30 cellular contexts compared by ENCODE assay signal in the genomic region with DNA sequence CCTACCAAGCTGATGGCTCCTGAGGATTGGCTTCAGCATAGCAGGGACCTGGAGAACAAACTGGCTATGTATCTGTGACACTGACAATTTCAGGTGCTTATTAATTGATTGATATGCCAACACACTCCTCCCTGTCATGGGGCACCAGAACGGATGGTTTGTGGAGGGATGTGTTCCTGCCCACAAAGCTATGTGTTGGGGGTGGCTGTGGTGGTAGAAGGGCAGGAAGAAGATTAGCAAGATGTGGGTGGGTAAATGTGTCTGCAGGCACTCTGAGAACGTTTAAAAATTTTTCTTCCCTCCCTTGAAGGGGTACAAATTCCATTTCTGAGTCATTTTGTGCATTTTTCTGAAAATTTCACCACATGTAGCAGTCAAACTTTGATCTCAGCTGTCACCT. TPM values are rescaled to one million over a fixed set of nuclear protein-coding genes. Genes with fewer than 3 reads are reported as not detected.
DNase-seq lines count a peak whose midpoint lies in the region; ATAC-seq, FAIRE-seq and TF ChIP-seq lines count a peak whose summit lies in the region.
"Had no signal": no experiment of that assay in that cellular context is flagged by ENCODE, and none has a peak within 500 bp of the region (broad histone marks: within the 10 kb centered on the region; RNA-seq: fewer than 3 reads in every experiment).

No MANE protein-coding gene starts in this region.

- H4K8ac ChIP-seq in trophoblast cell (ENCODE audit: low read depth, low read length), result no peak overlapping the region

- no peaks in the 10 kb centered on the region for H3K79me1 ChIP-seq in trophoblast cell (ENCODE audit: low read length)

- ATAC-seq in activated CD8-positive, alpha-beta memory T cell treated with anti-CD3 and anti-CD28 coated beads, Interleukin-2, amount 10 ng/mL, durations not matched to agents 7 days and 5 days, result peak; percentile 36
- peak; percentile 60 for ATAC-seq in activated naive CD8-positive, alpha-beta T cell treated with anti-CD3 and anti-CD28 coated beads, Interleukin-2, amount 10 ng/mL, durations not matched to agents 7 days and 5 days (ENCODE audit: low read depth)
- peak; percentile 88 for ATAC-seq in stimulated activated naive CD8-positive, alpha-beta T cell treated with anti-CD3 and anti-CD28 coated beads, Interleukin-15, Interleukin-2, amounts not matched to agents 100 U/mL and 50 U/mL, for 24 hours
- ATAC-seq: gastroesophageal sphincter; lower lobe of right lung; naive thymus-derived CD4-positive, alpha-beta T cell; psoas muscle; stimulated activated memory B cell treated with anti-CD40 and anti-IgM and Interleukin-4, amounts not matched to agents 10 μg/mL and 1 μg/mL and 100 μg/mL, for 72 hours; upper lobe of right lung had no signal

- no peak for TF ChIP-seq POLR2A in GM12891 (IDR thresholded peaks at IDR 0.05; ENCODE audit: low read depth, low read length)

- no peak overlapping the region for H3K14ac ChIP-seq in trophoblast cell (ENCODE audit: low read length)

- H4K12ac ChIP-seq in trophoblast cell (ENCODE audit: low read depth, low read length), result no peak overlapping the region

- no peak overlapping the region for H3K23ac ChIP-seq in trophoblast cell (ENCODE audit: low read length)

- H3K4me3 ChIP-seq in trophoblast cell (ENCODE audit: low read depth, low read length), result no peak overlapping the region
- H3K4me3 ChIP-seq: breast epithelium, gastroesophageal sphincter, lower lobe of right lung, Peyer's patch, psoas muscle, suprapubic skin, upper lobe of right lung had no signal

- H3K27me3 Mint-ChIP-seq in activated CD8-positive, alpha-beta memory T cell treated with anti-CD3 and anti-CD28 coated beads, Interleukin-2, amount 10 ng/mL, durations not matched to agents 7 days and 5 days, result no peaks in the 10 kb centered on the region
- no peaks in the 10 kb centered on the region for H3K27me3 Mint-ChIP-seq in T-helper 2 cell treated with Interferon-gamma antibody and Interleukin-4, amounts not matched to agents 5 μg/mL and 100 μg/mL, for 36 hours (ENCODE audit: low read depth)
- H3K27me3 Mint-ChIP-seq in activated naive CD8-positive, alpha-beta T cell treated with anti-CD3 and anti-CD28 coated beads, Interleukin-2, amount 10 ng/mL, durations not matched to agents 7 days and 5 days, result no peaks in the 10 kb centered on the region
- H3K27me3 Mint-ChIP-seq: CD4-positive, alpha-beta T cell; naive thymus-derived CD4-positive, alpha-beta T cell had no signal

- no peak overlapping the region for H3K9ac ChIP-seq in trophoblast cell (ENCODE audit: low read length)

- no peaks in the 10 kb centered on the region for H3K79me2 ChIP-seq in trophoblast cell (ENCODE audit: control insufficient read depth, insufficient read depth, low read length, poor library complexity)

- H4K91ac ChIP-seq in trophoblast cell (ENCODE audit: low read depth, low read length), result no peak overlapping the region

- CTCF ChIA-PET in activated CD8-positive, alpha-beta memory T cell treated with anti-CD3 and anti-CD28 coated beads, Interleukin-2, amount 10 ng/mL, durations not matched to agents 7 days and 5 days (lab: Charles Lee), result no interaction called here

- no peak overlapping the region for H3K27ac ChIP-seq in trophoblast cell (ENCODE audit: low read depth, low read length)
- H3K27ac ChIP-seq: breast epithelium, gastroesophageal sphincter, lower lobe of right lung, Peyer's patch, psoas muscle, suprapubic skin, upper lobe of right lung had no signal

- no peaks in the 10 kb centered on the region for H3K9me3 ChIP-seq in trophoblast cell (ENCODE audit: insufficient read depth, low read depth, low read length)
- H3K9me3 ChIP-seq: breast epithelium, gastroesophageal sphincter, lower lobe of right lung, Peyer's patch, psoas muscle, suprapubic skin, upper lobe of right lung had no signal

- peaks cover 21% of the 10 kb centered on the region for H3K4me1 Mint-ChIP-seq in activated CD8-positive, alpha-beta memory T cell treated with anti-CD3 and anti-CD28 coated beads, Interleukin-2, amount 10 ng/mL, durations not matched to agents 7 days and 5 days
- peaks cover 11% of the 10 kb centered on the region for H3K4me1 Mint-ChIP-seq in T-helper 2 cell treated with Interferon-gamma antibody and Interleukin-4, amounts not matched to agents 5 μg/mL and 100 μg/mL, for 36 hours (ENCODE audit: low read depth)
- peaks cover 31% of the 10 kb centered on the region for H3K4me1 Mint-ChIP-seq in activated naive CD8-positive, alpha-beta T cell treated with anti-CD3 and anti-CD28 coated beads, Interleukin-2, amount 10 ng/mL, durations not matched to agents 7 days and 5 days
- H3K4me1 Mint-ChIP-seq: stimulated activated memory B cell treated with anti-CD40 and anti-IgM and Interleukin-4, amounts not matched to agents 10 μg/mL and 1 μg/mL and 100 μg/mL, for 72 hours had no signal

- no peak overlapping the region for H3K18ac ChIP-seq in trophoblast cell (ENCODE audit: low read length)

- no peak overlapping the region for H3K4me3 Mint-ChIP-seq in activated CD8-positive, alpha-beta memory T cell treated with anti-CD3 and anti-CD28 coated beads, Interleukin-2, amount 10 ng/mL, durations not matched to agents 7 days and 5 days
- no peak overlapping the region for H3K4me3 Mint-ChIP-seq in T-helper 2 cell treated with Interferon-gamma antibody and Interleukin-4, amounts not matched to agents 5 μg/mL and 100 μg/mL, for 36 hours
- peak overlapping the region; percentile 55 for H3K4me3 Mint-ChIP-seq in activated naive CD8-positive, alpha-beta T cell treated with anti-CD3 and anti-CD28 coated beads, Interleukin-2, amount 10 ng/mL, durations not matched to agents 7 days and 5 days
- H3K4me3 Mint-ChIP-seq: CD4-positive, alpha-beta T cell; HFFc6; stimulated activated memory B cell treated with anti-CD40 and anti-IgM and Interleukin-4, amounts not matched to agents 10 μg/mL and 1 μg/mL and 100 μg/mL, for 72 hours had no signal

- H3K9me3 Mint-ChIP-seq in activated CD8-positive, alpha-beta memory T cell treated with anti-CD3 and anti-CD28 coated beads, Interleukin-2, amount 10 ng/mL, durations not matched to agents 7 days and 5 days (ENCODE audit: low read depth), result no peaks in the 10 kb centered on the region
- no peaks in the 10 kb centered on the region for H3K9me3 Mint-ChIP-seq in T-helper 2 cell treated with Interferon-gamma antibody and Interleukin-4, amounts not matched to agents 5 μg/mL and 100 μg/mL, for 36 hours
- no peaks in the 10 kb centered on the region for H3K9me3 Mint-ChIP-seq in activated naive CD8-positive, alpha-beta T cell treated with anti-CD3 and anti-CD28 coated beads, Interleukin-2, amount 10 ng/mL, durations not matched to agents 7 days and 5 days
- H3K9me3 Mint-ChIP-seq: CD4-positive, alpha-beta T cell; HFFc6; stimulated activated memory B cell treated with anti-CD40 and anti-IgM and Interleukin-4, amounts not matched to agents 10 μg/mL and 1 μg/mL and 100 μg/mL, for 72 hours had no signal

- no peak overlapping the region for H3K4ac ChIP-seq in trophoblast cell (ENCODE audit: low read depth, low read length)

- H3K36me3 Mint-ChIP-seq in activated CD8-positive, alpha-beta memory T cell treated with anti-CD3 and anti-CD28 coated beads, Interleukin-2, amount 10 ng/mL, durations not matched to agents 7 days and 5 days, result no peaks in the 10 kb centered on the region
- no peaks in the 10 kb centered on the region for H3K36me3 Mint-ChIP-seq in T-helper 2 cell treated with Interferon-gamma antibody and Interleukin-4, amounts not matched to agents 5 μg/mL and 100 μg/mL, for 36 hours (ENCODE audit: low read depth)
- H3K36me3 Mint-ChIP-seq in activated naive CD8-positive, alpha-beta T cell treated with anti-CD3 and anti-CD28 coated beads, Interleukin-2, amount 10 ng/mL, durations not matched to agents 7 days and 5 days, result peaks cover 2% of the 10 kb centered on the region
- H3K36me3 Mint-ChIP-seq: naive thymus-derived CD4-positive, alpha-beta T cell; stimulated activated memory B cell treated with anti-CD40 and anti-IgM and Interleukin-4, amounts not matched to agents 10 μg/mL and 1 μg/mL and 100 μg/mL, for 72 hours had no signal

- H3K27me3 ChIP-seq in trophoblast cell (ENCODE audit: insufficient read depth, low read length), result no peaks in the 10 kb centered on the region
- H3K27me3 ChIP-seq: gastroesophageal sphincter, Peyer's patch, suprapubic skin, upper lobe of right lung had no signal

- no CpG with 5 or more reads among the region's 2 CpGs for WGBS in trophoblast cell (ENCODE audit: extremely low coverage, insufficient coverage, insufficient read length)

- FAIRE-seq in GM12891 (lab: Jason Lieb, UNC), result no peak
- FAIRE-seq: A204.1, colon, GM19239 had no signal

- no peak overlapping the region for H3K4me2 ChIP-seq in trophoblast cell (ENCODE audit: low read length)

- H2BK12ac ChIP-seq in trophoblast cell (ENCODE audit: low read length), result no peak overlapping the region

- no peak overlapping the region for H2AK5ac ChIP-seq in trophoblast cell (ENCODE audit: low read length)

- peak; percentile 47 for DNase-seq in activated CD8-positive, alpha-beta memory T cell treated with anti-CD3 and anti-CD28 coated beads, Interleukin-2, amount 10 ng/mL, durations not matched to agents 7 days and 5 days
- DNase-seq in activated CD8-positive, alpha-beta memory T cell treated with anti-CD3 and anti-CD28 coated beads for 24 hours, result no peak
- peak; percentile 6 for DNase-seq in T-helper 2 cell treated with Interferon-gamma antibody and Interleukin-4, amounts not matched to agents 5 μg/mL and 100 μg/mL, for 36 hours (ENCODE audit: low spot score)
- no peak for DNase-seq in activated naive CD8-positive, alpha-beta T cell treated with anti-CD3 and anti-CD28 coated beads, Interleukin-2, amount 10 ng/mL, durations not matched to agents 7 days and 5 days
- peak; percentile 16 for DNase-seq in stimulated activated naive CD8-positive, alpha-beta T cell treated with anti-CD3 and anti-CD28 coated beads, Interleukin-15, Interleukin-2, amounts not matched to agents 100 U/mL and 50 U/mL, for 24 hours
- DNase-seq in GM19238 (ENCODE audit: insufficient read length, low spot score) (no peak), GM12891 (ENCODE audit: insufficient read length, low spot score) (no peak), trophoblast cell (no peak)
- DNase-seq: activated CD4-positive, alpha-beta T cell treated with anti-CD3 and anti-CD28 coated beads, Interleukin-2, amount 50 U/mL, for 4 hours; activated effector memory CD4-positive, alpha-beta T cell treated with anti-CD3 and anti-CD28 coated beads, Interleukin-2, amount 50 U/mL, for 16 hours; activated T-cell treated with anti-CD3 and anti-CD28 coated beads for 4 hours; CD4-positive, alpha-beta T cell; GOT3; HFFc6; lower lobe of right lung; naive thymus-derived CD4-positive, alpha-beta T cell; NCI-H1436 treated with DMSO at 0.1 percent for 48 hours; NCI-H2107; NCI-H774; Peyer's patch; psoas muscle; SHP77 treated with DMSO at 0.1 percent for 48 hours; upper lobe of right lung had no signal

- H2BK5ac ChIP-seq in trophoblast cell (ENCODE audit: low read depth, low read length, poor library complexity), result no peak overlapping the region

- POLR2A ChIA-PET in activated naive CD8-positive, alpha-beta T cell treated with anti-CD3 and anti-CD28 coated beads, Interleukin-2, amount 10 ng/mL, durations not matched to agents 7 days and 5 days (lab: Charles Lee), result no interaction called here

- no peaks in the 10 kb centered on the region for H3K4me1 ChIP-seq in trophoblast cell (ENCODE audit: control insufficient read depth in 1 of 2, insufficient read depth in 2 of 2, low read length in 2 of 2)
- H3K4me1 ChIP-seq: breast epithelium, Peyer's patch, psoas muscle, upper lobe of right lung had no signal

- H2BK120ac ChIP-seq in trophoblast cell (ENCODE audit: insufficient read depth, low read length, poor library complexity), result no peak overlapping the region

- no peaks in the 10 kb centered on the region for H3K36me3 ChIP-seq in trophoblast cell (ENCODE audit: control insufficient read depth in 1 of 2, insufficient read depth in 2 of 2, low read length in 2 of 2)
- H3K36me3 ChIP-seq: breast epithelium, gastroesophageal sphincter, lower lobe of right lung, Peyer's patch, suprapubic skin, upper lobe of right lung had no signal

- no peak overlapping the region for H2AFZ ChIP-seq in trophoblast cell (ENCODE audit: insufficient read depth, low read length, poor library complexity)

- no peak overlapping the region for H3K27ac Mint-ChIP-seq in activated CD8-positive, alpha-beta memory T cell treated with anti-CD3 and anti-CD28 coated beads, Interleukin-2, amount 10 ng/mL, durations not matched to agents 7 days and 5 days
- no peak overlapping the region for H3K27ac Mint-ChIP-seq in T-helper 2 cell treated with Interferon-gamma antibody and Interleukin-4, amounts not matched to agents 5 μg/mL and 100 μg/mL, for 36 hours
- H3K27ac Mint-ChIP-seq in activated naive CD8-positive, alpha-beta T cell treated with anti-CD3 and anti-CD28 coated beads, Interleukin-2, amount 10 ng/mL, durations not matched to agents 7 days and 5 days, result peak overlapping the region; percentile 68
- H3K27ac Mint-ChIP-seq: CD4-positive, alpha-beta T cell; HFFc6; stimulated activated memory B cell treated with anti-CD40 and anti-IgM and Interleukin-4, amounts not matched to agents 10 μg/mL and 1 μg/mL and 100 μg/mL, for 72 hours had no signal

RNA-seq across cellular contexts. Expression of a gene that starts 55.0 kb away (rescaled TPM):
- under 1 TPM; 0.23 to 0.42 TPM for total RNA-seq in activated CD8-positive, alpha-beta memory T cell treated with anti-CD3 and anti-CD28 coated beads, Interleukin-2, amount 10 ng/mL, durations not matched to agents 7 days and 5 days
- 1 to 10 TPM; 6.6 to 6.8 TPM for total RNA-seq in activated naive CD8-positive, alpha-beta T cell treated with anti-CD3 and anti-CD28 coated beads, Interleukin-2, amount 10 ng/mL, durations not matched to agents 7 days and 5 days
- not detected for polyA plus RNA-seq in GM12891 (2012; ENCODE audit: low read depth, missing spikeins)
- polyA plus RNA-seq in trophoblast cell (2013), result 5.3 and 5.6 TPM in 2 replicates

Comparison
In these comparisons a context has a peak if more than half of its experiments do, and no peak if none do; other contexts are left out.
1. DNase-seq: peak in activated CD8-positive, alpha-beta memory T cell treated with anti-CD3 and anti-CD28 coated beads, Interleukin-2, amount 10 ng/mL, durations not matched to agents 7 days and 5 days (single experiment), T-helper 2 cell treated with Interferon-gamma antibody and Interleukin-4, amounts not matched to agents 5 μg/mL and 100 μg/mL, for 36 hours (single experiment) and stimulated activated naive CD8-positive, alpha-beta T cell treated with anti-CD3 and anti-CD28 coated beads, Interleukin-15, Interleukin-2, amounts not matched to agents 100 U/mL and 50 U/mL, for 24 hours (single experiment); none in activated CD8-positive, alpha-beta memory T cell treated with anti-CD3 and anti-CD28 coated beads for 24 hours (single experiment), activated naive CD8-positive, alpha-beta T cell treated with anti-CD3 and anti-CD28 coated beads, Interleukin-2, amount 10 ng/mL, durations not matched to agents 7 days and 5 days (single experiment), GM19238 (single experiment), GM12891 (single experiment) and trophoblast cell (0 of 2).
2. ATAC-seq: peak in every context shown above with its lines; median percentile 88 in stimulated activated naive CD8-positive, alpha-beta T cell treated with anti-CD3 and anti-CD28 coated beads, Interleukin-15, Interleukin-2, amounts not matched to agents 100 U/mL and 50 U/mL, for 24 hours; 60 in activated naive CD8-positive, alpha-beta T cell treated with anti-CD3 and anti-CD28 coated beads, Interleukin-2, amount 10 ng/mL, durations not matched to agents 7 days and 5 days; 36 in activated CD8-positive, alpha-beta memory T cell treated with anti-CD3 and anti-CD28 coated beads, Interleukin-2, amount 10 ng/mL, durations not matched to agents 7 days and 5 days.
3. RNA of a gene that starts 55.0 kb away (total RNA-seq): 6.6 to 6.8 TPM in activated naive CD8-positive, alpha-beta T cell treated with anti-CD3 and anti-CD28 coated beads, Interleukin-2, amount 10 ng/mL, durations not matched to agents 7 days and 5 days; 0.23 to 0.42 TPM in activated CD8-positive, alpha-beta memory T cell treated with anti-CD3 and anti-CD28 coated beads, Interleukin-2, amount 10 ng/mL, durations not matched to agents 7 days and 5 days; every median in the first group is over 4 times any median in the second.